21 cellular contexts compared by ENCODE assay signal in the genomic region with DNA sequence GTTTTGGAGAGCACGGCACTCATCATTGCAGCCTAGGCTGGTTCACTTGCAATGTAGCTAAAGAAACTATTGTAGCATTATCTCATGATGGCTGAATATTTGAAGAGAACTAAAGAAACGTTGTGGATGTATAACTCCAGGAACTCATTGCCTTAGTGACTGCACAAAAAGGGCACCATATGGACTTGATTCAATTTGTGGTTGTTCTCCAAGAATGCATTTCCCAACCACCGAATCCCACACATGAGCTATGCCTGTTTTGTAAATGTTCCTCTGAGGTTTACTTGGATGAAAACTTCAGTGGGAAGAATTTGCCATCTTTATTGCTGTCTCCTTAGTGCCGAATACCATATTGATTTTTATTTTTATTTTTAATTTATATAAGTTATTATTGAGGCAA. TPM values are rescaled to one million over a fixed set of nuclear protein-coding genes. Genes with fewer than 3 reads are reported as not detected.
DNase-seq lines count a peak whose midpoint lies in the region; ATAC-seq, FAIRE-seq and TF ChIP-seq lines count a peak whose summit lies in the region.
"Had no signal": no experiment of that assay in that cellular context is flagged by ENCODE, and none has a peak within 500 bp of the region (broad histone marks: within the 10 kb centered on the region; RNA-seq: fewer than 3 reads in every experiment).

No MANE protein-coding gene starts in this region.

- no peak for TF ChIP-seq CTCF in AG09309 (IDR thresholded peaks at IDR 0.05; ENCODE audit: control insufficient read depth, insufficient read depth, low read depth, low read length, missing control alignments)
- TF ChIP-seq CTCF in astrocyte (IDR thresholded peaks at IDR 0.05; ENCODE audit: insufficient read depth, low read depth, low read length) = no peak

- TF ChIP-seq POLR2A in GM12891 (IDR thresholded peaks at IDR 0.05; ENCODE audit: low read depth, low read length) = no peak

- H3K4me2 ChIP-seq in astrocyte (ENCODE audit: low read length) = no peak overlapping the region

- no peaks in the 10 kb centered on the region for H3K27me3 ChIP-seq in astrocyte (ENCODE audit: insufficient read depth, low read length)
- H3K27me3 ChIP-seq: BE2C had no signal

- DNase-seq in AG09309 (ENCODE audit: low read depth) = peak; percentile 10
- DNase-seq in GM04503 (ENCODE audit: low read depth) = peak; percentile 15
- peak; percentile 20 for DNase-seq in astrocyte (ENCODE audit: low read depth)
- peak; percentile 96 for DNase-seq in fibroblast of peridontal ligament (ENCODE audit: extremely low read depth)
- no peak for DNase-seq in SK-N-DZ (ENCODE audit: low spot score)
- DNase-seq in GM12891 (ENCODE audit: insufficient read length, low spot score) = no peak
- DNase-seq: BE2C; CD8-positive, alpha-beta T cell; GF-D8; IMR-90; MV-4-11; NCI-H1436; NCI-H2081; NCI-H524; SHP77 treated with DMSO at 0.1 percent for 48 hours had no signal

- peaks cover under 1% of the 10 kb centered on the region for H3K36me3 Mint-ChIP-seq in astrocyte (ENCODE audit: low read depth, unreplicated experiment)
- H3K36me3 Mint-ChIP-seq: CD8-positive, alpha-beta T cell had no signal

- H3K4me3 ChIP-seq in AG09309 (ENCODE audit: control insufficient read depth, low read depth, low read length) (no peak overlapping the region), astrocyte (ENCODE audit: insufficient read depth, low read depth, low read length) (no peak overlapping the region)
- H3K4me3 ChIP-seq: HAP-1 had no signal

- H3K9ac ChIP-seq in astrocyte (ENCODE audit: low read length) = no peak overlapping the region

- FAIRE-seq in astrocyte (lab: Jason Lieb, UNC) = no peak
- no peak for FAIRE-seq in GM12891 (lab: Jason Lieb, UNC)
- FAIRE-seq: A204.1, RCC 7860 had no signal

- no peak overlapping the region for H3K4me3 Mint-ChIP-seq in astrocyte (ENCODE audit: unreplicated experiment)
- H3K4me3 Mint-ChIP-seq: CD8-positive, alpha-beta T cell had no signal

- H3K79me2 ChIP-seq in astrocyte (ENCODE audit: insufficient read depth, low read length) = no peaks in the 10 kb centered on the region

- H2AFZ ChIP-seq in astrocyte (ENCODE audit: low read depth, low read length) = no peak overlapping the region

- H3K4me1 Mint-ChIP-seq in astrocyte (ENCODE audit: low read depth, unreplicated experiment) = peaks cover 1% of the 10 kb centered on the region

- H4K20me1 ChIP-seq in astrocyte (ENCODE audit: insufficient read depth, low read length) = no peaks in the 10 kb centered on the region

- H3K9me3 ChIP-seq in astrocyte (ENCODE audit: insufficient read depth, low read depth, low read length) = no peaks in the 10 kb centered on the region
- H3K9me3 ChIP-seq: BE2C, HAP-1 had no signal

- ATAC-seq in GM21619 (IDR thresholded peaks at IDR 0.05; ENCODE audit: unreplicated experiment) (no peak), GM21367 (IDR thresholded peaks at IDR 0.05; ENCODE audit: unreplicated experiment) (no peak)
- ATAC-seq: CD8-positive, alpha-beta T cell had no signal

- no peaks in the 10 kb centered on the region for H3K27me3 Mint-ChIP-seq in astrocyte (ENCODE audit: low read depth, unreplicated experiment)

- no peak overlapping the region for H3K27ac ChIP-seq in astrocyte (ENCODE audit: low read depth, low read length)

- no peak overlapping the region for H3K27ac Mint-ChIP-seq in astrocyte (ENCODE audit: unreplicated experiment)
- H3K27ac Mint-ChIP-seq: CD8-positive, alpha-beta T cell had no signal

- H3K9me3 Mint-ChIP-seq in astrocyte (ENCODE audit: unreplicated experiment) = peaks cover 8% of the 10 kb centered on the region
- H3K9me3 Mint-ChIP-seq: CD8-positive, alpha-beta T cell had no signal

- H3K4me1 ChIP-seq in astrocyte (ENCODE audit: insufficient read depth, low read length) = no peaks in the 10 kb centered on the region
- H3K4me1 ChIP-seq: BE2C, HAP-1 had no signal

- H3K36me3 ChIP-seq in astrocyte (ENCODE audit: insufficient read depth, low read length) = no peaks in the 10 kb centered on the region
- H3K36me3 ChIP-seq: BE2C, HAP-1 had no signal

TF ChIP-seq in GM12891, 5 proteins besides CTCF, POLR2A, EP300 and RAD21:
- TF ChIP-seq POLR2AphosphoS5 (IDR thresholded peaks at IDR 0.05; ENCODE audit: low read depth, low read length) = no peak
- TF ChIP-seq TAF1 (IDR thresholded peaks at IDR 0.05; ENCODE audit: low read depth, low read length) = no peak
- TF ChIP-seq POU2F2 (IDR thresholded peaks at IDR 0.05; ENCODE audit: low read depth, low read length) = no peak
- no peak for TF ChIP-seq SPI1 (IDR thresholded peaks at IDR 0.05; ENCODE audit: low read depth, low read length)
- no peak for TF ChIP-seq PAX5 (IDR thresholded peaks at IDR 0.05; ENCODE audit: insufficient read depth, low read length, severe bottlenecking)

RNA-seq across cellular contexts. Expression of a gene that starts 43.5 kb away (rescaled TPM):
- 2.9 and 3.1 TPM in 2 replicates for total RNA-seq in astrocyte
- polyA plus RNA-seq in SK-N-DZ (2014; cell fraction: cytosol; rRNA removed) = 2.6 and 3.1 TPM in 2 replicates
- polyA plus RNA-seq in SK-N-DZ (2014; cell fraction: nucleus; rRNA removed) = 5.3 and 12.2 TPM in 2 replicates
- polyA plus RNA-seq in GM12891 (2012; ENCODE audit: low read depth, missing spikeins) = 0.19 TPM
- total RNA-seq: CD8-positive, alpha-beta T cell; LHCN-M2 had no signal

Comparison
In these comparisons a context has a peak if more than half of its experiments do, and no peak if none do; other contexts are left out.
1. DNase-seq: peak in AG09309 (single experiment), GM04503 (single experiment), astrocyte (single experiment) and fibroblast of peridontal ligament (single experiment); none in SK-N-DZ (single experiment) and GM12891 (single experiment).